Comparison of ENCODE assay signal across 16 cellular contexts in the genomic region with DNA sequence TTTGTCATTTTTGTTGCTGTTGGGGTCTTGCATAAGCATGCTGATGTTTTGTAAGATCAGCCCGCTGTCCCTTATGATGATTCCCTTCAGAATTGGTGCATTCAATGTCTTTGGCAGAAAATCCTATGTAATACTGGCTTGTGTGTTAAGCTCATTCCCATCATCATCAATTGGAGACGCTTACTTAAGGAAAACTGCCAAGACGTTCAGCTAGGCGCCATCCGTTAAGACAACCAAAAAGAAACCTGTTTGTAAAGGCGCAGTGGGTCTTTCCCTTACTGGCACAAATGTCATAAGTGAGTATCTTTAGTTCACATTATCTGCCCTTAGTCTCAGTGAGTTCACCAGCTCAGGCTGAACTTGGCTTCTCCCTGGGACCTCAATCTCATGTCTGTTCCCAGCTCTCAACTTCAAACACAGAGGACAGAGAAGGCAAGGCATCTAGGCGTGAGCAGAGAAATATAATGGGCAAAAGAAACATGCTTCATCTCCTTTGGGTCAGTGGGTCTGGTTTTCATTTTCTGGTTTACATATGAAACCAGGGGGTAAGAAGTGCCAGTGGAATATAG.
DNase-seq lines count a peak whose midpoint lies in the region; ATAC-seq, FAIRE-seq and TF ChIP-seq lines count a peak whose summit lies in the region.
"Had no signal": no experiment of that assay in that cellular context is flagged by ENCODE, and none has a peak within 500 bp of the region (broad histone marks: within the 10 kb centered on the region; RNA-seq: fewer than 3 reads in every experiment).

No MANE protein-coding gene starts in this region.

- H3K9ac ChIP-seq in GM12878 (ENCODE audit: control insufficient read depth, insufficient read depth, low read length) (no peak overlapping the region), keratinocyte (ENCODE audit: control insufficient read depth, extremely low read depth, insufficient read depth, low read length) (no peak overlapping the region)

- 79 to 85% methylated on average over 7 of the region's 7 CpGs for WGBS in heart right ventricle, 2 donors
- 70% methylated on average over 7 of the region's 7 CpGs for WGBS in GM12878 (ENCODE audit: insufficient coverage, insufficient replicate concordance, low lambda C conversion rate, missing lambda C conversion rate)

- no peak overlapping the region for H2AFZ ChIP-seq in GM12878 (ENCODE audit: control insufficient read depth, low read depth, low read length)
- H2AFZ ChIP-seq in keratinocyte (ENCODE audit: control insufficient read depth, low read length): no peak overlapping the region

- no peaks in the 10 kb centered on the region for H3K9me1 ChIP-seq in keratinocyte (ENCODE audit: control insufficient read depth, extremely low read depth, insufficient read depth, low read length)

- H3K4me3 Mint-ChIP-seq in type B pancreatic cell: peak overlapping the region; percentile 3

- TF ChIP-seq POLR2A in GM12878 (IDR thresholded peaks at IDR 0.05; ENCODE audit: low read depth, low read length): no peak

- peak in 6 of 8 donors; percentile 7 to 58 (median 40) for ATAC-seq in heart right ventricle
- ATAC-seq in GM12878: no peak

- H3K27ac ChIP-seq in heart right ventricle (peak overlapping the region in 9 of 10 donors; percentile 59 to 92 (median 82)), GM12878 (ENCODE audit: control insufficient read depth, insufficient read depth) (peak overlapping the region; percentile 18; the same call in 1 of the 2 replicates), keratinocyte (ENCODE audit: control insufficient read depth, insufficient read depth, low read length) (no peak overlapping the region), coronary artery (peak overlapping the region in 1 of 2 donors; percentile 19)
- H3K27ac ChIP-seq: ovary had no signal

- SMC1A ChIA-PET in GM12878 (lab: Charles Lee; ENCODE audit: uncharacterized antibody, unreplicated experiment): interaction anchor here (0.7 to 9.7 kb wide), 54 partner anchors 8 to 468 kb away, joined by 3 to 106 read pairs (median 5); a partner anchor contains a TSS

- H4K20me1 ChIP-seq in GM12878 (ENCODE audit: control insufficient read depth, insufficient read depth): no peaks in the 10 kb centered on the region
- no peaks in the 10 kb centered on the region for H4K20me1 ChIP-seq in keratinocyte (ENCODE audit: control insufficient read depth, extremely low read depth, insufficient read depth, low read length)

- no peaks in the 10 kb centered on the region for H3K9me3 Mint-ChIP-seq in type B pancreatic cell
- H3K9me3 Mint-ChIP-seq: activated naive CD4-positive, alpha-beta T cell treated with anti-CD3 and anti-CD28 coated beads, Interleukin-2, amount 50 U/mL, for 72 hours; central memory CD8-positive, alpha-beta T cell; stimulated activated naive CD8-positive, alpha-beta T cell treated with anti-CD3 and anti-CD28 coated beads, Interleukin-15, amount 100 ng/mL, for 72 hours had no signal

- dilution Hi-C loops in keratinocyte (cut with MboI; ENCODE audit: extremely low pct_ligation_motif_present, low sequenced_read_pairs): no loop called here

- TF ChIP-seq RAD21 in GM12878 (IDR thresholded peaks at IDR 0.05; ENCODE audit: insufficient read depth, low read depth, low read length): no peak

- TF ChIP-seq EP300 in GM12878 (IDR thresholded peaks at IDR 0.05; ENCODE audit: borderline replicate concordance in 1 of 2, control insufficient read depth in 1 of 2, low read depth in 2 of 2, low read length in 2 of 2): no peak

- CTCF ChIA-PET in GM12878 (lab: Yijun Ruan, JAX): interaction anchor here (0.7 to 4.1 kb wide), 54 partner anchors 8 to 467 kb away, joined by 3 to 34 read pairs (median 5); no protein-coding TSS in a partner anchor

- DNase-seq in heart right ventricle (no peak), cardiac septum (ENCODE audit: low spot score) (no peak), GM12878 (ENCODE audit: low read depth, low spot score) (no peak), keratinocyte (ENCODE audit: low read depth, low spot score) (no peak), type B pancreatic cell (ENCODE audit: extremely low spot score, unreplicated experiment) (no peak), 8988T (no peak), coronary artery (ENCODE audit: low spot score) (no peak), NCI-H510A (lab: John Stamatoyannopoulos, UW) (no peak)
- DNase-seq: activated CD4-positive, alpha-beta T cell treated with anti-CD3 and anti-CD28 coated beads for 36 hours; activated CD8-positive, alpha-beta memory T cell treated with anti-CD3 and anti-CD28 coated beads, Interleukin-2, amount 50 U/mL, for 48 hours; stimulated activated CD4-positive, alpha-beta T cell treated with anti-CD3 and anti-CD28 coated beads, Interleukin-12 subunit alpha, Interleukin-12 subunit beta, amount 100 ng/mL, for 4 hours; stimulated activated naive CD8-positive, alpha-beta T cell treated with anti-CD3 and anti-CD28 coated beads, Interleukin-15, amount 100 ng/mL, for 72 hours had no signal

- POLR2A ChIA-PET in GM12878 (lab: Charles Lee): interaction anchor here (0.8 to 4.1 kb wide), 4 partner anchors 38 to 238 kb away, joined by 3 to 12 read pairs (median 3); no protein-coding TSS in a partner anchor

- in situ Hi-C loops in GM12878 (cut with MboI): no loop called here

- H3K27ac Mint-ChIP-seq in type B pancreatic cell: peak overlapping the region; percentile 98
- H3K27ac Mint-ChIP-seq: activated CD4-positive, alpha-beta T cell treated with anti-CD3 and anti-CD28 coated beads for 36 hours; activated naive CD4-positive, alpha-beta T cell treated with anti-CD3 and anti-CD28 coated beads, Interleukin-2, amount 50 U/mL, for 72 hours had no signal

- FAIRE-seq in GM12878 (lab: Jason Lieb, UNC) (no peak), keratinocyte (lab: Jason Lieb, UNC) (no peak)
- FAIRE-seq: K562 had no signal

- H3K4me3 ChIP-seq in heart right ventricle (peak overlapping the region in 3 of 10 donors; percentile 45 to 55 (median 52)), GM12878 (no peak overlapping the region), keratinocyte (ENCODE audit: control insufficient read depth in 2 of 3, extremely low read depth in 1 of 3, insufficient read depth in 2 of 3, low read depth in 1 of 3, low read length in 3 of 3) (no peak overlapping the region), coronary artery (no peak overlapping the region)
- H3K4me3 ChIP-seq: K562 had no signal

- RAD21 ChIA-PET in GM12878 (lab: Charles Lee; ENCODE audit: unreplicated experiment): interaction anchor here (0.6 to 4.2 kb wide), 42 partner anchors 14 to 772 kb away, joined by 3 to 44 read pairs (median 6); no protein-coding TSS in a partner anchor

- H3K36me3 ChIP-seq in heart right ventricle (no peaks in the 10 kb centered on the region), GM12878 (ENCODE audit: control insufficient read depth in 2 of 2, insufficient read depth in 2 of 2, low read length in 1 of 2) (no peaks in the 10 kb centered on the region), keratinocyte (ENCODE audit: control insufficient read depth in 2 of 2, extremely low read depth in 1 of 2, insufficient read depth in 2 of 2, low read length in 2 of 2) (no peaks in the 10 kb centered on the region)
- H3K36me3 ChIP-seq: ovary had no signal

- H3K36me3 Mint-ChIP-seq in type B pancreatic cell: no peaks in the 10 kb centered on the region

- H3K27me3 Mint-ChIP-seq in type B pancreatic cell: no peaks in the 10 kb centered on the region
- H3K27me3 Mint-ChIP-seq: central memory CD8-positive, alpha-beta T cell had no signal

- H3K4me1 ChIP-seq in heart right ventricle (peaks cover 0 to 54% (median 33%) of the 10 kb centered on the region in 9 donors), GM12878 (ENCODE audit: control insufficient read depth, insufficient read depth, low read length) (peaks cover 30% of the 10 kb centered on the region), keratinocyte (ENCODE audit: control insufficient read depth, extremely low read depth, insufficient read depth, low read length) (peaks cover 52% of the 10 kb centered on the region)

- H3K4me2 ChIP-seq in GM12878 (ENCODE audit: control insufficient read depth, insufficient read depth) (no peak overlapping the region), keratinocyte (ENCODE audit: control insufficient read depth, extremely low read depth, insufficient read depth, low read depth, low read length) (peak overlapping the region; percentile 81)

- TF ChIP-seq CTCF in heart right ventricle (IDR thresholded peaks at IDR 0.05) (no peak), GM12878 (IDR thresholded peaks at IDR 0.05 in 2 of 3, conservative IDR thresholded peaks at IDR 0.05 in 1 of 3; ENCODE audit: control insufficient read depth in 2 of 3, extremely low read depth in 1 of 3, insufficient read depth in 1 of 3, low read depth in 3 of 3, low read length in 3 of 3) (no peak), keratinocyte (optimal IDR thresholded peaks at IDR 0.05 in 1 of 3, IDR thresholded peaks at IDR 0.05 in 1 of 3, conservative IDR thresholded peaks at IDR 0.05 in 1 of 3; ENCODE audit: extremely low read depth in 1 of 3, insufficient read depth in 2 of 3, low read length in 3 of 3) (no peak), type B pancreatic cell (conservative IDR thresholded peaks at IDR 0.05) (no peak), coronary artery (IDR thresholded peaks at IDR 0.05) (no peak)

- H3K27me3 ChIP-seq in heart right ventricle (peaks cover 0 to 4% (median 0%) of the 10 kb centered on the region in 7 donors), GM12878 (replicated peaks in 1 of 2; ENCODE audit: control insufficient read depth in 2 of 2, insufficient read depth in 2 of 2, low read length in 1 of 2) (no peaks in the 10 kb centered on the region), keratinocyte (ENCODE audit: control insufficient read depth, extremely low read depth, insufficient read depth, low read length) (no peaks in the 10 kb centered on the region)
- H3K27me3 ChIP-seq: ovary had no signal

- BruUV-seq in GM12878 (replicated peaks; lab: Mats Ljungman, UMichigan): no TSS peak

- peaks cover 39% of the 10 kb centered on the region for H3K79me2 ChIP-seq in GM12878 (ENCODE audit: control insufficient read depth, insufficient read depth, low read length)
- H3K79me2 ChIP-seq in keratinocyte (ENCODE audit: control insufficient read depth, insufficient read depth, low read length): peaks cover 24% of the 10 kb centered on the region

- H3K4me1 Mint-ChIP-seq in type B pancreatic cell (ENCODE audit: unreplicated experiment): peaks cover 78% of the 10 kb centered on the region

- H3K9me3 ChIP-seq in heart right ventricle (no peaks in the 10 kb centered on the region), GM12878 (replicated peaks; ENCODE audit: control insufficient read depth, insufficient read depth, low read length) (no peaks in the 10 kb centered on the region), keratinocyte (ENCODE audit: control insufficient read depth, low read depth, low read length) (no peaks in the 10 kb centered on the region)
- H3K9me3 ChIP-seq: ovary had no signal

- intact Hi-C loops in heart right ventricle (cut with DNase I) (loop anchor here in 6 of 10 donors (5.0 to 10.0 kb wide), 4 partner anchors 94 to 258 kb away; a partner anchor contains a TSS), cardiac septum (cut with DNase I) (loop anchor here (2.0 to 10.0 kb wide), 4 partner anchors 98 to 448 kb away; a partner anchor contains a TSS), GM12878 (cut with micrococcal nuclease; ENCODE audit: unreplicated experiment) (loop anchor here (1.0 to 10.0 kb wide), 6 partner anchors 32 to 772 kb away; no protein-coding TSS in a partner anchor)

TF ChIP-seq in GM12878, 131 proteins besides CTCF, POLR2A, EP300 and RAD21 (continues in another document):
- no peak for TF ChIP-seq YBX1 (IDR thresholded peaks at IDR 0.05)
- no peak for TF ChIP-seq ZNF24 (IDR thresholded peaks at IDR 0.05)
